In the genomic region with DNA sequence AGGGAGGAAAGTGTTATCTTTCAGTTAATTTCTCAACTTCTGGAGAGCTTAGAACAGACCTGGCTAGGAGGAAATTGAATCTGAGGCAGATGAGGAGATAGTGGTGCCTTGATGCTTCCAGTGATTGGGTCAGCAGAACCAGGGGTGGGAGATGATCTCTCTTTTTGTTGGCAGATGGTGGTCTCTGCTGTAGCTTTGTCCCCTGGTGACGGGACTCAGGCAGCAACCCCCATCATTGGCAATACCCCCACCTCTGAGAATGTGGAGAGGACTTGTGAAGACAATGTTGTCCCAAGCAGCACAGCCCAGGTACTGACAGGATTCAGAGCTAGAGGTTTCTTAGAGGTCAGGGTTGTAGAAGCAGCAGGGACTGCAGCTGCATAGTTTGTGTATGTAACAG, we compare ENCODE assay signal across 26 cellular contexts. TPM values are rescaled to one million over a fixed set of nuclear protein-coding genes. Genes with fewer than 3 reads are reported as not detected.
A peak's percentile ranks its signal among the peaks of the same experiment; 100 is the strongest.
DNase-seq lines count a peak whose midpoint lies in the region; ATAC-seq and TF ChIP-seq lines count a peak whose summit lies in the region.
"Had no signal": no experiment of that assay in that cellular context is flagged by ENCODE, and none has a peak within 500 bp of the region (broad histone marks: within the 10 kb centered on the region; RNA-seq: fewer than 3 reads in every experiment).

No MANE protein-coding gene starts in this region.

- no peak overlapping the region for H3K27ac ChIP-seq in heart right ventricle
- H3K27ac ChIP-seq: 22Rv1; BLaER1 treated with 17β-estradiol and CSF1 and Interleukin-3, amounts not matched to agents 10 nM and 100 nM; HL-60 had no signal

- H3K4me3 ChIP-seq in heart right ventricle, result no peak overlapping the region
- H3K4me3 ChIP-seq: BLaER1 treated with 17β-estradiol and CSF1 and Interleukin-3, amounts not matched to agents 10 nM and 100 nM; GM23338; HAP-1; K562 had no signal

- TF ChIP-seq CTCF in osteocyte (IDR thresholded peaks at IDR 0.05) (no peak), heart right ventricle (IDR thresholded peaks at IDR 0.05) (no peak)

- no peak overlapping the region for H3K4me3 Mint-ChIP-seq in activated naive CD8-positive, alpha-beta T cell
- H3K4me3 Mint-ChIP-seq in activated naive CD8-positive, alpha-beta T cell treated with anti-CD3 and anti-CD28 coated beads for 36 hours, result no peak overlapping the region
- no peak overlapping the region for H3K4me3 Mint-ChIP-seq in activated naive CD8-positive, alpha-beta T cell treated with anti-CD3 and anti-CD28 coated beads, Interleukin-2, amount 50 U/mL, for 24 hours
- no peak overlapping the region for H3K4me3 Mint-ChIP-seq in osteocyte (ENCODE audit: unreplicated experiment)
- H3K4me3 Mint-ChIP-seq: GM23338 had no signal

- H3K36me3 ChIP-seq in heart right ventricle, result peaks cover 0 to 41% (median 10%) of the 10 kb centered on the region in 9 donors

- H3K27ac Mint-ChIP-seq in activated naive CD8-positive, alpha-beta T cell, result peak overlapping the region; percentile 41
- H3K27ac Mint-ChIP-seq in activated naive CD8-positive, alpha-beta T cell treated with anti-CD3 and anti-CD28 coated beads for 36 hours, result no peak overlapping the region
- peak overlapping the region; percentile 27 for H3K27ac Mint-ChIP-seq in activated naive CD8-positive, alpha-beta T cell treated with anti-CD3 and anti-CD28 coated beads, Interleukin-2, amount 50 U/mL, for 24 hours
- H3K27ac Mint-ChIP-seq in osteocyte (ENCODE audit: unreplicated experiment), result peak overlapping the region; percentile 97
- H3K27ac Mint-ChIP-seq: GM23338 had no signal

- H3K36me3 Mint-ChIP-seq in activated naive CD8-positive, alpha-beta T cell, result peaks cover 2% of the 10 kb centered on the region
- H3K36me3 Mint-ChIP-seq in activated naive CD8-positive, alpha-beta T cell treated with anti-CD3 and anti-CD28 coated beads for 36 hours, result peaks cover 9% of the 10 kb centered on the region
- H3K36me3 Mint-ChIP-seq in activated naive CD8-positive, alpha-beta T cell treated with anti-CD3 and anti-CD28 coated beads, Interleukin-2, amount 50 U/mL, for 24 hours (ENCODE audit: low read depth), result peaks cover 16% of the 10 kb centered on the region
- peaks cover 7% of the 10 kb centered on the region for H3K36me3 Mint-ChIP-seq in osteocyte (ENCODE audit: unreplicated experiment)

- WGBS in heart right ventricle, 2 donors, result 65 to 90% methylated on average over 1 of the region's 1 CpG

- no peaks in the 10 kb centered on the region for H3K9me3 ChIP-seq in heart right ventricle
- H3K9me3 ChIP-seq: BLaER1 treated with 17β-estradiol and CSF1 and Interleukin-3, amounts not matched to agents 10 nM and 100 nM; HAP-1 had no signal

- H3K9me3 Mint-ChIP-seq in activated naive CD8-positive, alpha-beta T cell (ENCODE audit: low read depth), result no peaks in the 10 kb centered on the region
- H3K9me3 Mint-ChIP-seq in activated naive CD8-positive, alpha-beta T cell treated with anti-CD3 and anti-CD28 coated beads for 36 hours, result no peaks in the 10 kb centered on the region
- H3K9me3 Mint-ChIP-seq in activated naive CD8-positive, alpha-beta T cell treated with anti-CD3 and anti-CD28 coated beads, Interleukin-2, amount 50 U/mL, for 24 hours, result no peaks in the 10 kb centered on the region
- H3K9me3 Mint-ChIP-seq in osteocyte (ENCODE audit: unreplicated experiment), result no peaks in the 10 kb centered on the region
- H3K9me3 Mint-ChIP-seq: GM23338 had no signal

- H3K27me3 ChIP-seq in heart right ventricle, result no peaks in the 10 kb centered on the region
- H3K27me3 ChIP-seq: BLaER1 treated with 17β-estradiol and CSF1 and Interleukin-3, amounts not matched to agents 10 nM and 100 nM had no signal

- DNase-seq in NCI-H82 (lab: John Stamatoyannopoulos, UW) (peak; percentile 14), NCI-H82 treated with DMSO at 0.1 percent for 48 hours (lab: John Stamatoyannopoulos, UW; ENCODE audit: unreplicated experiment) (no peak), osteocyte (ENCODE audit: extremely low spot score, unreplicated experiment) (no peak), heart right ventricle (no peak)
- no peak for DNase-seq in activated naive CD8-positive, alpha-beta T cell treated with anti-CD3 and anti-CD28 coated beads for 36 hours
- no peak for DNase-seq in activated naive CD8-positive, alpha-beta T cell treated with anti-CD3 and anti-CD28 coated beads, Interleukin-2, amount 50 U/mL, for 24 hours
- no peak for DNase-seq in stimulated activated CD4-positive, alpha-beta T cell treated with anti-CD3 and anti-CD28 coated beads, Interleukin-4, amount 100 ng/mL, for 1 hour
- DNase-seq: ACHN; DMS53; GDM1; MM.1S; NCI-H1092; NCI-H1436; NCI-H187 treated with DMSO at 0.1 percent for 48 hours; NCI-H2107; NCI-H69; NK-92 treated with Interleukin-12 subunit alpha and Interleukin-12 subunit beta, amount 100 ng/mL, for 24 hours had no signal

- H3K4me1 Mint-ChIP-seq in activated naive CD8-positive, alpha-beta T cell (ENCODE audit: low read depth), result peaks cover 11% of the 10 kb centered on the region
- peaks cover 15% of the 10 kb centered on the region for H3K4me1 Mint-ChIP-seq in activated naive CD8-positive, alpha-beta T cell treated with anti-CD3 and anti-CD28 coated beads for 36 hours
- H3K4me1 Mint-ChIP-seq in activated naive CD8-positive, alpha-beta T cell treated with anti-CD3 and anti-CD28 coated beads, Interleukin-2, amount 50 U/mL, for 24 hours, result peaks cover 25% of the 10 kb centered on the region
- peaks cover 63% of the 10 kb centered on the region for H3K4me1 Mint-ChIP-seq in osteocyte (ENCODE audit: unreplicated experiment)

- no peak for ATAC-seq in activated naive CD8-positive, alpha-beta T cell treated with anti-CD3 and anti-CD28 coated beads, Interleukin-2, amount 50 U/mL, for 24 hours
- ATAC-seq in heart right ventricle, result no peak
- ATAC-seq: GM23338, HepG2, K562, Panc1 had no signal

- peaks cover 0 to 30% (median 8%) of the 10 kb centered on the region in 9 donors for H3K4me1 ChIP-seq in heart right ventricle
- H3K4me1 ChIP-seq: HAP-1 had no signal

- intact Hi-C loops in heart right ventricle (cut with DNase I), result no loop called here

- H3K27me3 Mint-ChIP-seq in activated naive CD8-positive, alpha-beta T cell, result no peaks in the 10 kb centered on the region
- H3K27me3 Mint-ChIP-seq in activated naive CD8-positive, alpha-beta T cell treated with anti-CD3 and anti-CD28 coated beads for 36 hours, result no peaks in the 10 kb centered on the region
- no peaks in the 10 kb centered on the region for H3K27me3 Mint-ChIP-seq in activated naive CD8-positive, alpha-beta T cell treated with anti-CD3 and anti-CD28 coated beads, Interleukin-2, amount 50 U/mL, for 24 hours
- H3K27me3 Mint-ChIP-seq in osteocyte (ENCODE audit: unreplicated experiment), result no peaks in the 10 kb centered on the region

RNA-seq across cellular contexts. Expression of a gene that starts 3.7 kb away (rescaled TPM):
- total RNA-seq in activated naive CD8-positive, alpha-beta T cell treated with anti-CD3 and anti-CD28 coated beads for 36 hours, result 100 to 1,000 TPM in 1 of 2 experiments, 10 to 100 TPM in 1; 97.3 to 102 TPM
- total RNA-seq in osteocyte (94.7 and 106 TPM in 2 replicates), heart right ventricle (10 to 100 TPM; 27.6 to 42.9 (median 35.6) TPM)
- polyA plus RNA-seq in heart right ventricle, result 10 to 100 TPM; 51.2 to 85.9 TPM

RNA-seq across cellular contexts. Expression of a gene that starts 49.6 kb away (rescaled TPM):
- total RNA-seq in activated naive CD8-positive, alpha-beta T cell treated with anti-CD3 and anti-CD28 coated beads for 36 hours, result 100 to 1,000 TPM; 146 to 149 TPM
- total RNA-seq in osteocyte, result 130 and 136 TPM in 2 replicates
- 100 to 1,000 TPM; 557 to 897 (median 823) TPM for total RNA-seq in heart right ventricle
- 100 to 1,000 TPM; 317 to 636 TPM for polyA plus RNA-seq in heart right ventricle

RNA-seq across cellular contexts. Expression of a gene that starts 49.8 kb away (rescaled TPM):
- total RNA-seq in activated naive CD8-positive, alpha-beta T cell treated with anti-CD3 and anti-CD28 coated beads for 36 hours, result 1 to 10 TPM; 5.3 to 5.9 TPM
- 9.9 and 11.1 TPM in 2 replicates for total RNA-seq in osteocyte
- total RNA-seq in heart right ventricle, result 10 to 100 TPM in 1 of 10 donors, 1 to 10 TPM in 9; 5.0 to 10.4 (median 7.7) TPM
- polyA plus RNA-seq in heart right ventricle, result 1 to 10 TPM; 3.8 to 4.3 TPM

RNA-seq across cellular contexts. Expression of a gene that starts 53.8 kb away (rescaled TPM):
- total RNA-seq in activated naive CD8-positive, alpha-beta T cell treated with anti-CD3 and anti-CD28 coated beads for 36 hours, result 10 to 100 TPM; 24.0 to 26.6 TPM
- 54.9 and 55.8 TPM in 2 replicates for total RNA-seq in osteocyte
- total RNA-seq in heart right ventricle, result 1 to 10 TPM in 1 of 10 donors, under 1 TPM in 7, not detected in 2; 0.07 to 1.2 (median 0.46) TPM
- polyA plus RNA-seq in heart right ventricle, result under 1 TPM; 0.07 to 0.15 TPM
